16 cellular contexts compared by ENCODE assay signal in genomic region chr12:51818567-51819300, GRCh38. TPM values are rescaled to one million over a fixed set of nuclear protein-coding genes. Genes with fewer than 3 reads are reported as not detected.
DNase-seq lines count a peak whose midpoint lies in the region; TF ChIP-seq lines count a peak whose summit lies in the region.
"Had no signal": no experiment of that assay in that cellular context is flagged by ENCODE, and none has a peak within 500 bp of the region (broad histone marks: within the 10 kb centered on the region; RNA-seq: fewer than 3 reads in every experiment).

No MANE protein-coding gene starts in this region.

- H3K36me3 ChIP-seq in HEK293 (ENCODE audit: control insufficient read depth in 2 of 2, insufficient read depth in 1 of 2, low read length in 2 of 2) = no peaks in the 10 kb centered on the region
- H3K36me3 ChIP-seq in tibial nerve = peaks cover 0 to 6% (median 0%) of the 10 kb centered on the region in 3 donors
- H3K36me3 ChIP-seq: neural progenitor cell had no signal

- WGBS in tibial nerve, 2 donors = 42 to 49% methylated on average over 4 of the region's 4 CpGs

- TF ChIP-seq CTCF in AG09309 (IDR thresholded peaks at IDR 0.05; ENCODE audit: control insufficient read depth, insufficient read depth, low read depth, low read length, missing control alignments) (no peak), HEK293 (tag by site-specific recombination; IDR thresholded peaks at IDR 0.05) (no peak), tibial nerve (IDR thresholded peaks at IDR 0.05) (no peak)

- DNase-seq in AG09309 (ENCODE audit: low read depth) (peak; percentile 52), astrocyte of the hippocampus (ENCODE audit: low read depth, low spot score) (peak; percentile 87), myocyte (ENCODE audit: low read depth) (peak; percentile 89), SW 1271 (lab: John Stamatoyannopoulos, UW) (no peak), tibial nerve (ENCODE audit: low spot score in 2 of 2) (no peak), germinal center (ENCODE audit: low spot score) (no peak), middle frontal gyrus (ENCODE audit: extremely low spot score, low spot score) (no peak)
- DNase-seq: activated CD4-positive, alpha-beta memory T cell treated with anti-CD3 and anti-CD28 coated beads for 36 hours; activated naive CD4-positive, alpha-beta T cell; foreskin keratinocyte; NCI-H2029 treated with DMSO at 0.1 percent for 48 hours; stimulated activated CD4-positive, alpha-beta T cell treated with anti-CD3 and anti-CD28 coated beads, Interleukin-15, amount 100 ng/mL, for 24 hours had no signal

- CTCF ChIA-PET in HEK293 (lab: Yijun Ruan, JAX) = interaction anchor here (0.7 to 3.1 kb wide), 3 partner anchors 32 to 397 kb away, joined by 3 to 13 read pairs (median 3); no protein-coding TSS in a partner anchor

- H3K4me1 ChIP-seq in HEK293 (ENCODE audit: control insufficient read depth, insufficient read depth, low read length) (no peaks in the 10 kb centered on the region), tibial nerve (peaks cover 0 to 17% (median 4%) of the 10 kb centered on the region in 4 donors)
- H3K4me1 ChIP-seq: foreskin keratinocyte, neural progenitor cell had no signal

- TF ChIP-seq POLR2A in tibial nerve (IDR thresholded peaks at IDR 0.05) = no peak

- no peak overlapping the region for H3K27ac ChIP-seq in HEK293 (ENCODE audit: extremely low read depth, low read depth, low read length)
- no peak overlapping the region for H3K27ac ChIP-seq in tibial nerve
- H3K27ac ChIP-seq: coronary artery, foreskin keratinocyte, neural progenitor cell had no signal

- H3K4me3 ChIP-seq in AG09309 (ENCODE audit: control insufficient read depth, low read depth, low read length) (no peak overlapping the region), HEK293 (ENCODE audit: low read depth, low read length) (no peak overlapping the region), tibial nerve (no peak overlapping the region)
- H3K4me3 ChIP-seq: coronary artery, neural progenitor cell had no signal

- no peak for TF ChIP-seq EP300 in tibial nerve (IDR thresholded peaks at IDR 0.05)

- H3K27me3 ChIP-seq in tibial nerve = no peaks in the 10 kb centered on the region

- H3K9me3 ChIP-seq in HEK293 (ENCODE audit: control insufficient read depth, insufficient read depth, low read depth, low read length) (no peaks in the 10 kb centered on the region), tibial nerve (no peaks in the 10 kb centered on the region)

- POLR2A ChIA-PET in HEK293 (lab: Yijun Ruan, JAX) = no interaction called here

TF ChIP-seq in HEK293, 187 proteins besides CTCF, POLR2A, EP300 and RAD21:
- no peak for TF ChIP-seq ZBTB44 (tag by site-specific recombination; IDR thresholded peaks at IDR 0.05)
- no peak for TF ChIP-seq ZBTB6 (tag by site-specific recombination; IDR thresholded peaks at IDR 0.05)
- no peak for TF ChIP-seq KLF7 (tag by site-specific recombination; IDR thresholded peaks at IDR 0.05; ENCODE audit: borderline replicate concordance)
- peak; percentile 68; the same call in 1 of the 2 replicates for TF ChIP-seq ZNF398 (tag by site-specific recombination; IDR thresholded peaks at IDR 0.05)
- no peak for TF ChIP-seq ZNF112 (tag by site-specific recombination; IDR thresholded peaks at IDR 0.05)
- TF ChIP-seq EGR2 (tag by site-specific recombination; IDR thresholded peaks at IDR 0.05; ENCODE audit: low read depth) = peak; percentile 70
- no peak for TF ChIP-seq PRDM1 (tag by site-specific recombination; IDR thresholded peaks at IDR 0.05)
- TF ChIP-seq ZNF157 (tag by site-specific recombination; IDR thresholded peaks at IDR 0.05) = no peak
- TF ChIP-seq KLF9 (tag by site-specific recombination; IDR thresholded peaks at IDR 0.05; ENCODE audit: low read depth) = peak; percentile 48; the same call in 1 of the 2 replicates
- peak; percentile 37; the same call in 1 of the 2 replicates for TF ChIP-seq GLIS1 (tag by site-specific recombination; IDR thresholded peaks at IDR 0.05)
- peak; percentile 65 for TF ChIP-seq ZFHX2 (tag by site-specific recombination; conservative IDR thresholded peaks at IDR 0.05)
- TF ChIP-seq YY2 (tag by site-specific recombination; IDR thresholded peaks at IDR 0.05) = no peak
TF ChIP-seq in HEK293: peak in this region for 5.

RNA-seq across cellular contexts. Expression of gene FIGNL2, which starts 29.8 kb away (rescaled TPM):
- total RNA-seq in myocyte (0.11 and 0.36 TPM in 2 replicates), tibial nerve (1 to 10 TPM; 1.1 to 2.1 (median 1.3) TPM)
- 0.26 TPM for polyA plus RNA-seq in myocyte (2012)
- total RNA-seq: foreskin keratinocyte, OCI-LY7 had no signal

Comparison
In these comparisons a context has a peak if more than half of its experiments do, and no peak if none do; other contexts are left out.
1. DNase-seq: peak in AG09309 (single experiment), astrocyte of the hippocampus (single experiment) and myocyte (single experiment); none in SW 1271 (0 of 2), tibial nerve (0 of 2), germinal center (single experiment) and middle frontal gyrus (single experiment).